Comparison of ENCODE assay signal across 21 cellular contexts in genomic region chr6:108728826-108729225, GRCh38.
"Had no signal": no experiment of that assay in that cellular context is flagged by ENCODE, and none has a peak within 500 bp of the region (broad histone marks: within the 10 kb centered on the region; RNA-seq: fewer than 3 reads in every experiment).

No MANE protein-coding gene starts in this region.

- H3K4me3 ChIP-seq: colonic mucosa, esophagus muscularis mucosa, gastroesophageal sphincter, heart left ventricle, left lung, neural progenitor cell, sigmoid colon, uterus had no signal

- H3K9me3 ChIP-seq: colonic mucosa, sigmoid colon, uterus had no signal

- H3K36me3 ChIP-seq: brain microvascular endothelial cell, colonic mucosa, esophagus muscularis mucosa, gastroesophageal sphincter, heart left ventricle, left lung, neural progenitor cell, sigmoid colon, uterus had no signal

- H3K27me3 ChIP-seq: brain microvascular endothelial cell, colonic mucosa, esophagus muscularis mucosa, gastroesophageal sphincter, heart left ventricle, left lung, sigmoid colon, uterus had no signal

- H3K4me1 ChIP-seq: colonic mucosa, gastroesophageal sphincter, left lung, sigmoid colon, uterus had no signal

- DNase-seq: activated CD4-positive, alpha-beta T cell treated with anti-CD3 and anti-CD28 coated beads, Interleukin-2, amount 10 ng/mL, durations not matched to agents 24 days and 14 days; activated CD8-positive, alpha-beta T cell treated with anti-CD3 and anti-CD28 coated beads, Interleukin-2, amount 10 ng/mL, durations not matched to agents 7 days and 5 days; activated gamma-delta T cell; aorta; brain microvascular endothelial cell; colonic mucosa; heart left ventricle; left lung; naive thymus-derived CD4-positive, alpha-beta T cell; posterior cingulate gyrus; sigmoid colon; stimulated activated CD4-positive, alpha-beta T cell treated with anti-CD3 and anti-CD28 coated beads, Interleukin-2, amount 100 ng/mL, for 48 hours; stimulated activated CD8-positive, alpha-beta memory T cell treated with anti-CD3 and anti-CD28 coated beads, Interleukin-4, amount 100 ng/mL, for 48 hours; stimulated activated naive B cell treated with anti-CD40 and anti-IgM and Interleukin-4, amounts not matched to agents 10 μg/mL and 1 μg/mL and 100 μg/mL, for 72 hours; uterus had no signal

- ATAC-seq: activated CD4-positive, CD25-positive, alpha-beta regulatory T cell treated with anti-CD3 and anti-CD28 coated beads, Interleukin-2, amount 50 U/mL, for 24 hours; activated CD8-positive, alpha-beta T cell treated with anti-CD3 and anti-CD28 coated beads, Interleukin-2, amount 10 ng/mL, durations not matched to agents 7 days and 5 days; activated naive CD4-positive, alpha-beta T cell treated with anti-CD3 and anti-CD28 coated beads, Interleukin-2, amount 50 U/mL, for 72 hours; gastroesophageal sphincter; heart left ventricle; left lung; naive thymus-derived CD4-positive, alpha-beta T cell; stimulated activated naive B cell treated with anti-CD40 and anti-IgM and Interleukin-4, amounts not matched to agents 10 μg/mL and 1 μg/mL and 100 μg/mL, for 72 hours had no signal

- H3K4me2 ChIP-seq: neural progenitor cell had no signal

- H2AFZ ChIP-seq: neural progenitor cell had no signal

- H3K27ac ChIP-seq: brain microvascular endothelial cell, colonic mucosa, esophagus muscularis mucosa, gastroesophageal sphincter, heart left ventricle, left lung, neural progenitor cell, sigmoid colon, uterus, VCaP had no signal
